In the genomic region with DNA sequence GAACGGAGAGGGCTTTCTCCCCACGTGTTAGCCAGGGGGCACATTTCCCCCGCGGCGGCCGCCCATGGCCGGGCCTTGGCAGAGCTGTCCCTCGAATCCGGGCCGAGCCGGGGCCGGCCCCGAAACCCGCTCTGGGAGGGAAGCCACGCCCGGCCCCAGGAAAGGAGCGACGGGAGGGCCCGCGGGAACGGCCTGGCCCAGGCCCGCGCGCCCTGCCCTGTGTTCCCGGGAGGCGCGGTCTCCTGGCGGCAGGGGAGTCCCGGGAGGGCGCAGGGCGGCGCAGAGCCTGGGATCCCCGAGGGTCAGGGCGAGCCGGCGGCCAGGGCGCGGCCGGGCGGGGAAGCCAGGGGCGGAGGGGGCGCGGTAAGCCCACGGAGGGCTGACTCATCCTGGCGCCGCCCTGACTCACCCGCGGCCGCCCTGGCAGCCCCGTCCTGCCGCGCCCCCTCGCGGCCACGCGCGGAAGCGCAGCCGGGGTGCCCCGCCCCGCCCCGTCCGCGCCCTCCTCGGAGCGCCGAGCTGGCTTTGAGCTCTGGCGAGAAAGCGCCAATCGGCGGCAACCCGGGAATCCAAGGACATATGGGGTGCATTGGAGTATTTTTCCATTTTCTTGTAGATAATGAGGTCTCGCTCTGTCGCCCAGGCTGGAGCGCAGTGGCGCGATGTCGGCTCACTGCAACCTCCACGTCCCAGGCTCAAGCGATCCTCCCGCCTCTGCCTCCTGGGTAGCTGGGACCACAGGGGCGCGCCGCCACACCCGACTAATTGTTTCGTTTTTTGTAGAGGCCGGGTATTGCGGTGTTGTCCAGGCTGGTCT, we compare ENCODE assay signal across 9 cellular contexts. TPM values are rescaled to one million over a fixed set of nuclear protein-coding genes. Genes with fewer than 3 reads are reported as not detected.
DNase-seq lines count a peak whose midpoint lies in the region; ATAC-seq and TF ChIP-seq lines count a peak whose summit lies in the region.
"Had no signal": no experiment of that assay in that cellular context is flagged by ENCODE, and none has a peak within 500 bp of the region (broad histone marks: within the 10 kb centered on the region; RNA-seq: fewer than 3 reads in every experiment).

No MANE protein-coding gene starts in this region.

- peaks cover 10% of the 10 kb centered on the region for H3K4me1 ChIP-seq in mononuclear cell (ENCODE audit: insufficient read depth, low read length)

- no peaks in the 10 kb centered on the region for H3K9me3 ChIP-seq in mononuclear cell (ENCODE audit: low read depth, low read length)

- peak; percentile 73 for ATAC-seq in GM18867 (IDR thresholded peaks at IDR 0.05; ENCODE audit: unreplicated experiment)
- ATAC-seq in HG03159 (IDR thresholded peaks at IDR 0.05; ENCODE audit: unreplicated experiment) = peak; percentile 79

- TF ChIP-seq CTCF in AG09319 (IDR thresholded peaks at IDR 0.05; ENCODE audit: low read depth, low read length) (peak; percentile 29), epithelial cell of esophagus (IDR thresholded peaks at IDR 0.05; ENCODE audit: insufficient read depth, low read depth, low read length, missing control alignments) (peak; percentile 27)

- DNase-seq in AG09319 (ENCODE audit: extremely low read depth, low read depth) (peak; percentile 65), NOMO-1 treated with DMSO at 0.1 percent for 48 hours (lab: John Stamatoyannopoulos, UW; ENCODE audit: unreplicated experiment) (peak; percentile 75), activated T-cell treated with anti-CD3 and anti-CD28 coated beads for 1 hour (ENCODE audit: low read depth) (peak; percentile 76), epithelial cell of esophagus (ENCODE audit: low read depth) (peak; percentile 95)
- DNase-seq in stimulated activated CD8-positive, alpha-beta memory T cell treated with anti-CD3 and anti-CD28 coated beads, Interleukin-2, amount 100 ng/mL, for 1 hour (ENCODE audit: low read depth in 2 of 2) = peak; percentile 75 to 78

- peak overlapping the region; percentile 23 for H3K4me3 ChIP-seq in epithelial cell of esophagus (ENCODE audit: low read length)
- H3K4me3 ChIP-seq in mononuclear cell (ENCODE audit: low read length) = peak overlapping the region; percentile 41

- H3K27me3 ChIP-seq in mononuclear cell (ENCODE audit: insufficient read depth, low read length) = peaks cover 20% of the 10 kb centered on the region

RNA-seq across cellular contexts. Expression of a gene that starts 31.8 kb away (rescaled TPM):
- not detected for total RNA-seq in mononuclear cell
- total RNA-seq: T-helper 2 cell treated with Interferon-gamma antibody and Interleukin-4, amounts not matched to agents 100 ng/mL and 5 ng/mL, for 36 hours had no signal

Comparison
In these comparisons a context has a peak if more than half of its experiments do, and no peak if none do; other contexts are left out.
1. Peak in every context shown above with its lines: DNase-seq, ATAC-seq and H3K4me3 ChIP-seq.